ENCODE assay signal across 1 cellular context in the genomic region with DNA sequence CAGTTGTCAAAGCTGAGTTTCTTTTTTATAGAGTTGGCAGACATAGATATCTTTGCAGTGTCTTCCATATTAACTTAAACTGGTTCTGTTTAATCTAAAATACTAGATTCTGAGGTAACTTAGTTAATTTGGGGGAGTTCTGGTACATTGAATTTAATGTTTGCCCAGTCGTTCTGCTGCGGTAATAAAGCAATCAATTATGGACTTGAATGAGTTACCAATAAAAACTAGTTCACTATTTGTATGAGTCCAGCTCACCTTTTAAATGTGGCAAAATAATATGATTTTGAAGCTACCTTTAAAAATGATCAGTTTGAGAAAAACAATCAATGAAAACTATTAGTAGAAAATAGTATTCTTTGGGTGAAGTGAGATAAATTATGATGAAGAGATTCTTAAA.
TF ChIP-seq lines count a peak whose summit lies in the region.

No MANE protein-coding gene starts in this region.

TF ChIP-seq in IMR-90, 13 proteins besides CTCF, POLR2A, EP300 and RAD21 (continued from another document):
- TF ChIP-seq NFE2L2 (IDR thresholded peaks at IDR 0.05; ENCODE audit: low read depth, low read length) = no peak
- no peak for TF ChIP-seq MAZ (IDR thresholded peaks at IDR 0.05; ENCODE audit: borderline replicate concordance, low read depth, low read length)
- no peak for TF ChIP-seq RCOR1 (IDR thresholded peaks at IDR 0.05; ENCODE audit: insufficient replicate concordance, low read length)
- TF ChIP-seq RFX5 (IDR thresholded peaks at IDR 0.05; ENCODE audit: low read depth, low read length) = no peak
- no peak for TF ChIP-seq FOS (IDR thresholded peaks at IDR 0.05; ENCODE audit: low read depth, low read length)
